In genomic region chr4:143531368-143531767, GRCh38 we compare ENCODE assay signal across 9 cellular contexts. TPM values are rescaled to one million over a fixed set of nuclear protein-coding genes. Genes with fewer than 3 reads are reported as not detected.
DNase-seq lines count a peak whose midpoint lies in the region; ATAC-seq and TF ChIP-seq lines count a peak whose summit lies in the region.
"Had no signal": no experiment of that assay in that cellular context is flagged by ENCODE, and none has a peak within 500 bp of the region (broad histone marks: within the 10 kb centered on the region; RNA-seq: fewer than 3 reads in every experiment).

No MANE protein-coding gene starts in this region.

- DNase-seq in A673 (ENCODE audit: low spot score) = peak; percentile 43
- peak; percentile 51 for DNase-seq in fibroblast of pulmonary artery (ENCODE audit: low read depth)
- no peak for DNase-seq in stimulated activated CD4-positive, alpha-beta T cell treated with anti-CD3 and anti-CD28 coated beads, Interleukin-1b, Interleukin-23, amount 100 ng/mL, for 48 hours
- DNase-seq in effector memory CD4-positive, alpha-beta T cell = no peak
- DNase-seq in NCI-H1092 treated with DMSO at 0.1 percent for 48 hours (lab: John Stamatoyannopoulos, UW) = no peak
- DNase-seq: MV-4-11 had no signal

- CTCF ChIA-PET in A673 (lab: Charles Lee) = no interaction called here

- no peaks in the 10 kb centered on the region for H3K79me2 ChIP-seq in OCI-LY1 (ENCODE audit: insufficient read depth, low read length)

- H3F3A ChIP-seq in OCI-LY1 (ENCODE audit: insufficient read depth, low read length) = no peaks in the 10 kb centered on the region

- intact Hi-C loops in A673 (cut with micrococcal nuclease; ENCODE audit: unreplicated experiment) = loop anchor here (10.0 kb wide), 1 partner anchor 1583 kb away; no protein-coding TSS in a partner anchor

- ATAC-seq in GM18502 (IDR thresholded peaks at IDR 0.05; ENCODE audit: poor library complexity, unreplicated experiment) (peak; percentile 59), HG02678 (IDR thresholded peaks at IDR 0.05; ENCODE audit: unreplicated experiment) (no peak)

- no peak overlapping the region for H3K4me2 ChIP-seq in OCI-LY1 (ENCODE audit: low read length)

- H2AFZ ChIP-seq in OCI-LY1 (ENCODE audit: low read length) = no peak overlapping the region

- POLR2A ChIA-PET in A673 (lab: Charles Lee; ENCODE audit: low non-redundant PET) = no interaction called here

- no peaks in the 10 kb centered on the region for H3K9me2 ChIP-seq in OCI-LY1 (ENCODE audit: low read depth, low read length)

- H3K27ac ChIP-seq in A673 (ENCODE audit: low read depth, low read length, poor library complexity, severe bottlenecking) (no peak overlapping the region), OCI-LY1 (ENCODE audit: low read depth, low read length, poor library complexity, severe bottlenecking) (no peak overlapping the region)
- H3K27ac ChIP-seq in effector memory CD4-positive, alpha-beta T cell (ENCODE audit: insufficient read depth, low read length, poor library complexity, severe bottlenecking) = no peak overlapping the region

- no peak overlapping the region for H3K4me3 ChIP-seq in A673 (ENCODE audit: low read depth, low read length, poor library complexity, severe bottlenecking)
- no peak overlapping the region for H3K4me3 ChIP-seq in OCI-LY1 (ENCODE audit: low read depth, low read length, poor library complexity, severe bottlenecking)
- no peak overlapping the region for H3K4me3 ChIP-seq in fibroblast of pulmonary artery (replicated peaks; ENCODE audit: low read depth, low read length)
- H3K4me3 ChIP-seq in effector memory CD4-positive, alpha-beta T cell (ENCODE audit: insufficient read depth, low read depth, low read length, poor library complexity, severe bottlenecking) = no peak overlapping the region

- H3K36me3 ChIP-seq in A673 (ENCODE audit: insufficient read depth, low read length, poor library complexity, severe bottlenecking) (peaks cover 100% of the 10 kb centered on the region), OCI-LY1 (ENCODE audit: insufficient read depth, low read length) (peaks cover 96% of the 10 kb centered on the region)
- peaks cover 75% of the 10 kb centered on the region for H3K36me3 ChIP-seq in effector memory CD4-positive, alpha-beta T cell (ENCODE audit: control insufficient read depth, insufficient read depth, low read length)

- no TSS peak for BruUV-seq in A673 (replicated peaks; lab: Mats Ljungman, UMichigan)

- no peaks in the 10 kb centered on the region for H3K9me3 ChIP-seq in A673 (ENCODE audit: low read depth, low read length, poor library complexity, severe bottlenecking)
- H3K9me3 ChIP-seq in OCI-LY1 (ENCODE audit: low read length) = no peaks in the 10 kb centered on the region
- H3K9me3 ChIP-seq in effector memory CD4-positive, alpha-beta T cell (ENCODE audit: control insufficient read depth, low read length) = no peaks in the 10 kb centered on the region

- H3K4me1 ChIP-seq in A673 (ENCODE audit: insufficient read depth, low read length, poor library complexity, severe bottlenecking) (no peaks in the 10 kb centered on the region), OCI-LY1 (ENCODE audit: insufficient read depth, low read length, severe bottlenecking) (no peaks in the 10 kb centered on the region)
- no peaks in the 10 kb centered on the region for H3K4me1 ChIP-seq in effector memory CD4-positive, alpha-beta T cell (ENCODE audit: control insufficient read depth, insufficient read depth, low read length, poor library complexity, severe bottlenecking)

- TF ChIP-seq CTCF in A673 (conservative IDR thresholded peaks at IDR 0.05; ENCODE audit: low read depth, low read length) (peak; percentile 58), OCI-LY1 (IDR thresholded peaks at IDR 0.05; ENCODE audit: low read length) (peak; percentile 44), fibroblast of pulmonary artery (IDR thresholded peaks at IDR 0.05; ENCODE audit: low read length, missing control alignments) (peak; percentile 64)

- H3K27me3 ChIP-seq in A673 (replicated peaks; ENCODE audit: insufficient read depth, low read depth, low read length, poor library complexity) = no peaks in the 10 kb centered on the region
- no peaks in the 10 kb centered on the region for H3K27me3 ChIP-seq in OCI-LY1 (ENCODE audit: insufficient read depth, low read length)
- H3K27me3 ChIP-seq in effector memory CD4-positive, alpha-beta T cell (replicated peaks; ENCODE audit: control insufficient read depth, insufficient read depth, low read length, poor library complexity, severe bottlenecking) = no peaks in the 10 kb centered on the region

- H4K20me1 ChIP-seq in OCI-LY1 (ENCODE audit: insufficient read depth, low read length) = no peaks in the 10 kb centered on the region

- no peak overlapping the region for H3K9ac ChIP-seq in OCI-LY1 (ENCODE audit: low read length)

RNA-seq across cellular contexts. Expression of gene SMARCA5, which starts 17.9 kb away (rescaled TPM):
- 77.1 and 77.6 TPM in 2 replicates for total RNA-seq in A673 (2021)

Comparison
In these comparisons a context has a peak if more than half of its experiments do, and no peak if none do; other contexts are left out.
1. DNase-seq: peak in A673 (single experiment) and fibroblast of pulmonary artery (single experiment); none in stimulated activated CD4-positive, alpha-beta T cell treated with anti-CD3 and anti-CD28 coated beads, Interleukin-1b, Interleukin-23, amount 100 ng/mL, for 48 hours (single experiment), effector memory CD4-positive, alpha-beta T cell (0 of 3) and NCI-H1092 treated with DMSO at 0.1 percent for 48 hours (single experiment).
2. Peak in every context shown above with its lines, with median percentiles within 50 percentile points of each other: CTCF ChIP-seq.